ENCODE assay signal across 1 cellular context in the genomic region with DNA sequence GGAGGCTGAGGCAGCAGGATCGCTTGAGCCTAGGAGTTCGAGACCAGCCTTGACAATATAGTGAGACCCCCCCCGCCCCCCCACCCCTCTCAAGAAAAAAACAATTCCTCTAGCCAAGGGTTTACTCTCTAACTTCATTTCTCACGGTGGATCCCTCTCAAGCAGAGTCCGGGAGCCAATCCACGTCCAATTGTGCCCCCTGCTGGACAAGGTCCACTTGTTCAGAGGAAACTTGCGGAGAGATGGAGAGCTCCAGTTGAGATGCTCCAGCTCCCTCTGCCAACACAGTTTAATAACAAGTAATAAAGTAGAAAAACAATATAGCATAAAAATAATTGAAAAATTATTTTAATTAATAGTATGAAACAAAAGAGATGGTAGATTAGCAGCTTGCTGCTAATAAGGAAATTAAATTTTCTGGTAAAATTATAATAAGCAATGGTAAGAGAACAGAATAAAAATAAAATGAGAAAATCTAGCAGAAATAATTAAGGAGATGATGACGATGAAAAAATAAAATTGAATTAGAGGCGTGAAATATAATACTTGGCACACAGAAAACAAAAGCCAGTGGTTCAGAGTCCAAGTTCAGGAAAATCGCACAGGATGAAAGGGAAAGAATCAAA.
TF ChIP-seq lines count a peak whose summit lies in the region.

No MANE protein-coding gene starts in this region.

TF ChIP-seq in HCT116, 20 proteins besides CTCF, POLR2A, EP300 and RAD21 (continued from another document):
- TF ChIP-seq, protein P1, sequence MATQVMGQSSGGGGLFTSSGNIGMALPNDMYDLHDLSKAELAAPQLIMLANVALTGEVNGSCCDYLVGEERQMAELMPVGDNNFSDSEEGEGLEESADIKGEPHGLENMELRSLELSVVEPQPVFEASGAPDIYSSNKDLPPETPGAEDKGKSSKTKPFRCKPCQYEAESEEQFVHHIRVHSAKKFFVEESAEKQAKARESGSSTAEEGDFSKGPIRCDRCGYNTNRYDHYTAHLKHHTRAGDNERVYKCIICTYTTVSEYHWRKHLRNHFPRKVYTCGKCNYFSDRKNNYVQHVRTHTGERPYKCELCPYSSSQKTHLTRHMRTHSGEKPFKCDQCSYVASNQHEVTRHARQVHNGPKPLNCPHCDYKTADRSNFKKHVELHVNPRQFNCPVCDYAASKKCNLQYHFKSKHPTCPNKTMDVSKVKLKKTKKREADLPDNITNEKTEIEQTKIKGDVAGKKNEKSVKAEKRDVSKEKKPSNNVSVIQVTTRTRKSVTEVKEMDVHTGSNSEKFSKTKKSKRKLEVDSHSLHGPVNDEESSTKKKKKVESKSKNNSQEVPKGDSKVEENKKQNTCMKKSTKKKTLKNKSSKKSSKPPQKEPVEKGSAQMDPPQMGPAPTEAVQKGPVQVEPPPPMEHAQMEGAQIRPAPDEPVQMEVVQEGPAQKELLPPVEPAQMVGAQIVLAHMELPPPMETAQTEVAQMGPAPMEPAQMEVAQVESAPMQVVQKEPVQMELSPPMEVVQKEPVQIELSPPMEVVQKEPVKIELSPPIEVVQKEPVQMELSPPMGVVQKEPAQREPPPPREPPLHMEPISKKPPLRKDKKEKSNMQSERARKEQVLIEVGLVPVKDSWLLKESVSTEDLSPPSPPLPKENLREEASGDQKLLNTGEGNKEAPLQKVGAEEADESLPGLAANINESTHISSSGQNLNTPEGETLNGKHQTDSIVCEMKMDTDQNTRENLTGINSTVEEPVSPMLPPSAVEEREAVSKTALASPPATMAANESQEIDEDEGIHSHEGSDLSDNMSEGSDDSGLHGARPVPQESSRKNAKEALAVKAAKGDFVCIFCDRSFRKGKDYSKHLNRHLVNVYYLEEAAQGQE (IDR thresholded peaks at IDR 0.05; ENCODE audit: low read depth), result no peak
- TF ChIP-seq TCF7L2 (IDR thresholded peaks at IDR 0.05; ENCODE audit: borderline replicate concordance, extremely low read depth, insufficient read depth, insufficient read length), result no peak
- TF ChIP-seq, protein P2, sequence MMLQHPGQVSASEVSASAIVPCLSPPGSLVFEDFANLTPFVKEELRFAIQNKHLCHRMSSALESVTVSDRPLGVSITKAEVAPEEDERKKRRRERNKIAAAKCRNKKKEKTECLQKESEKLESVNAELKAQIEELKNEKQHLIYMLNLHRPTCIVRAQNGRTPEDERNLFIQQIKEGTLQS (IDR thresholded peaks at IDR 0.05), result no peak
- no peak for TF ChIP-seq SP1 (IDR thresholded peaks at IDR 0.05; ENCODE audit: low read depth)
- TF ChIP-seq CEBPB (IDR thresholded peaks at IDR 0.05; ENCODE audit: low read depth), result no peak
- no peak for TF ChIP-seq POLR2AphosphoS5 (IDR thresholded peaks at IDR 0.05; ENCODE audit: low read depth, low read length)
- no peak for TF ChIP-seq ZNF274 (IDR thresholded peaks at IDR 0.05; ENCODE audit: low read depth, low read length)
- TF ChIP-seq SRF (IDR thresholded peaks at IDR 0.05; ENCODE audit: low read depth), result no peak
- no peak for TF ChIP-seq ELF1 (IDR thresholded peaks at IDR 0.05; ENCODE audit: borderline replicate concordance, low read depth)
- TF ChIP-seq EGR1 (IDR thresholded peaks at IDR 0.05; ENCODE audit: low read depth), result no peak
- TF ChIP-seq YY1 (IDR thresholded peaks at IDR 0.05; ENCODE audit: extremely low read depth, insufficient replicate concordance, low read depth, low read length), result no peak
- TF ChIP-seq CBX3 (IDR thresholded peaks at IDR 0.05; ENCODE audit: low read depth), result no peak
- TF ChIP-seq ZFX (IDR thresholded peaks at IDR 0.05), result no peak
- no peak for TF ChIP-seq EZH2phosphoT487 (IDR thresholded peaks at IDR 0.05; ENCODE audit: borderline replicate concordance)
- TF ChIP-seq SIN3A (IDR thresholded peaks at IDR 0.05; ENCODE audit: low read depth), result no peak
